In genomic region chr5:141096586-141096985, GRCh38 we compare ENCODE assay signal across 14 cellular contexts. TPM values are rescaled to one million over a fixed set of nuclear protein-coding genes. Genes with fewer than 3 reads are reported as not detected.
"Had no signal": no experiment of that assay in that cellular context is flagged by ENCODE, and none has a peak within 500 bp of the region (broad histone marks: within the 10 kb centered on the region; RNA-seq: fewer than 3 reads in every experiment).

No MANE protein-coding gene starts in this region.

RNA-seq across cellular contexts. Expression of gene PCDHB2, which starts 2.2 kb away (rescaled TPM):
- total RNA-seq: activated B cell treated with CpG ODN at 0.5 μM for 24 hours; activated CD4-positive, alpha-beta T cell treated with anti-CD3 and anti-CD28 coated beads for 36 hours; activated CD4-positive, alpha-beta T cell treated with anti-CD3 and anti-CD28 coated beads, Interleukin-2, amount 10 ng/mL, durations not matched to agents 24 days and 14 days; activated CD4-positive, alpha-beta T cell treated with anti-CD3 and anti-CD28 coated beads, Interleukin-2, amount 10 ng/mL, durations not matched to agents 7 days and 5 days; activated CD8-positive, alpha-beta memory T cell treated with anti-CD3 and anti-CD28 coated beads for 36 hours; activated CD8-positive, alpha-beta memory T cell treated with anti-CD3 and anti-CD28 coated beads, Interleukin-2, amount 10 ng/mL, durations not matched to agents 7 days and 5 days; activated CD8-positive, alpha-beta T cell treated with anti-CD3 and anti-CD28 coated beads for 36 hours; activated CD8-positive, alpha-beta T cell treated with anti-CD3 and anti-CD28 coated beads, Interleukin-2, amount 10 ng/mL, durations not matched to agents 7 days and 5 days; T-helper 1 cell treated with Interleukin-12 subunit alpha and Interleukin-12 subunit beta and Interleukin-4 antibody, amounts not matched to agents 30 ng/mL and 1 ng/mL, for 36 hours had no signal

RNA-seq across cellular contexts. Expression of gene PCDHB3, which starts 3.7 kb away (rescaled TPM):
- total RNA-seq: activated B cell treated with CpG ODN at 0.5 μM for 24 hours; activated CD4-positive, alpha-beta memory T cell treated with anti-CD3 and anti-CD28 coated beads for 36 hours; activated CD4-positive, alpha-beta memory T cell treated with anti-CD3 and anti-CD28 coated beads, Interleukin-2, amount 10 ng/mL, durations not matched to agents 7 days and 5 days; activated CD4-positive, alpha-beta T cell treated with anti-CD3 and anti-CD28 coated beads for 36 hours; activated CD4-positive, alpha-beta T cell treated with anti-CD3 and anti-CD28 coated beads, Interleukin-2, amount 10 ng/mL, durations not matched to agents 24 days and 14 days; activated CD4-positive, alpha-beta T cell treated with anti-CD3 and anti-CD28 coated beads, Interleukin-2, amount 10 ng/mL, durations not matched to agents 7 days and 5 days; activated CD8-positive, alpha-beta memory T cell treated with anti-CD3 and anti-CD28 coated beads for 36 hours; activated CD8-positive, alpha-beta memory T cell treated with anti-CD3 and anti-CD28 coated beads, Interleukin-2, amount 10 ng/mL, durations not matched to agents 7 days and 5 days; activated CD8-positive, alpha-beta T cell treated with anti-CD3 and anti-CD28 coated beads for 36 hours; activated CD8-positive, alpha-beta T cell treated with anti-CD3 and anti-CD28 coated beads, Interleukin-2, amount 10 ng/mL, durations not matched to agents 7 days and 5 days; T-helper 1 cell treated with Interleukin-12 subunit alpha and Interleukin-12 subunit beta and Interleukin-4 antibody, amounts not matched to agents 30 ng/mL and 1 ng/mL, for 36 hours; T-helper 17 cell; T-helper 2 cell treated with Interferon-gamma antibody and Interleukin-4, amounts not matched to agents 100 ng/mL and 5 ng/mL, for 36 hours had no signal

RNA-seq across cellular contexts. Expression of gene PCDHB4, which starts 25.0 kb away (rescaled TPM):
- total RNA-seq: activated B cell treated with CpG ODN at 0.5 μM for 24 hours; activated CD4-positive, alpha-beta memory T cell treated with anti-CD3 and anti-CD28 coated beads for 36 hours; activated CD4-positive, alpha-beta memory T cell treated with anti-CD3 and anti-CD28 coated beads, Interleukin-2, amount 10 ng/mL, durations not matched to agents 7 days and 5 days; activated CD4-positive, alpha-beta T cell treated with anti-CD3 and anti-CD28 coated beads for 36 hours; activated CD4-positive, alpha-beta T cell treated with anti-CD3 and anti-CD28 coated beads, Interleukin-2, amount 10 ng/mL, durations not matched to agents 24 days and 14 days; activated CD4-positive, alpha-beta T cell treated with anti-CD3 and anti-CD28 coated beads, Interleukin-2, amount 10 ng/mL, durations not matched to agents 7 days and 5 days; activated CD8-positive, alpha-beta memory T cell treated with anti-CD3 and anti-CD28 coated beads for 36 hours; activated CD8-positive, alpha-beta memory T cell treated with anti-CD3 and anti-CD28 coated beads, Interleukin-2, amount 10 ng/mL, durations not matched to agents 7 days and 5 days; activated CD8-positive, alpha-beta T cell treated with anti-CD3 and anti-CD28 coated beads for 36 hours; activated CD8-positive, alpha-beta T cell treated with anti-CD3 and anti-CD28 coated beads, Interleukin-2, amount 10 ng/mL, durations not matched to agents 7 days and 5 days; T-cell; T-helper 1 cell treated with Interleukin-12 subunit alpha and Interleukin-12 subunit beta and Interleukin-4 antibody, amounts not matched to agents 30 ng/mL and 1 ng/mL, for 36 hours; T-helper 17 cell; T-helper 2 cell treated with Interferon-gamma antibody and Interleukin-4, amounts not matched to agents 100 ng/mL and 5 ng/mL, for 36 hours had no signal

RNA-seq across cellular contexts. Expression of gene PCDHB5, which starts 38.4 kb away (rescaled TPM):
- total RNA-seq: activated B cell treated with CpG ODN at 0.5 μM for 24 hours; activated CD4-positive, alpha-beta memory T cell treated with anti-CD3 and anti-CD28 coated beads for 36 hours; activated CD4-positive, alpha-beta memory T cell treated with anti-CD3 and anti-CD28 coated beads, Interleukin-2, amount 10 ng/mL, durations not matched to agents 7 days and 5 days; activated CD4-positive, alpha-beta T cell treated with anti-CD3 and anti-CD28 coated beads for 36 hours; activated CD4-positive, alpha-beta T cell treated with anti-CD3 and anti-CD28 coated beads, Interleukin-2, amount 10 ng/mL, durations not matched to agents 24 days and 14 days; activated CD4-positive, alpha-beta T cell treated with anti-CD3 and anti-CD28 coated beads, Interleukin-2, amount 10 ng/mL, durations not matched to agents 7 days and 5 days; activated CD8-positive, alpha-beta memory T cell treated with anti-CD3 and anti-CD28 coated beads for 36 hours; activated CD8-positive, alpha-beta memory T cell treated with anti-CD3 and anti-CD28 coated beads, Interleukin-2, amount 10 ng/mL, durations not matched to agents 7 days and 5 days; activated CD8-positive, alpha-beta T cell treated with anti-CD3 and anti-CD28 coated beads for 36 hours; activated CD8-positive, alpha-beta T cell treated with anti-CD3 and anti-CD28 coated beads, Interleukin-2, amount 10 ng/mL, durations not matched to agents 7 days and 5 days; T-helper 1 cell treated with Interleukin-12 subunit alpha and Interleukin-12 subunit beta and Interleukin-4 antibody, amounts not matched to agents 30 ng/mL and 1 ng/mL, for 36 hours; T-helper 2 cell treated with Interferon-gamma antibody and Interleukin-4, amounts not matched to agents 100 ng/mL and 5 ng/mL, for 36 hours had no signal

RNA-seq across cellular contexts. Expression of gene PCDHB1, which starts 45.4 kb away (rescaled TPM):
- total RNA-seq: activated B cell treated with CpG ODN at 0.5 μM for 24 hours; activated CD4-positive, alpha-beta memory T cell treated with anti-CD3 and anti-CD28 coated beads for 36 hours; activated CD4-positive, alpha-beta memory T cell treated with anti-CD3 and anti-CD28 coated beads, Interleukin-2, amount 10 ng/mL, durations not matched to agents 7 days and 5 days; activated CD4-positive, alpha-beta T cell treated with anti-CD3 and anti-CD28 coated beads for 36 hours; activated CD4-positive, alpha-beta T cell treated with anti-CD3 and anti-CD28 coated beads, Interleukin-2, amount 10 ng/mL, durations not matched to agents 24 days and 14 days; activated CD4-positive, alpha-beta T cell treated with anti-CD3 and anti-CD28 coated beads, Interleukin-2, amount 10 ng/mL, durations not matched to agents 7 days and 5 days; activated CD8-positive, alpha-beta memory T cell treated with anti-CD3 and anti-CD28 coated beads for 36 hours; activated CD8-positive, alpha-beta memory T cell treated with anti-CD3 and anti-CD28 coated beads, Interleukin-2, amount 10 ng/mL, durations not matched to agents 7 days and 5 days; activated CD8-positive, alpha-beta T cell treated with anti-CD3 and anti-CD28 coated beads for 36 hours; activated CD8-positive, alpha-beta T cell treated with anti-CD3 and anti-CD28 coated beads, Interleukin-2, amount 10 ng/mL, durations not matched to agents 7 days and 5 days; T-cell; T-helper 1 cell treated with Interleukin-12 subunit alpha and Interleukin-12 subunit beta and Interleukin-4 antibody, amounts not matched to agents 30 ng/mL and 1 ng/mL, for 36 hours; T-helper 17 cell; T-helper 2 cell treated with Interferon-gamma antibody and Interleukin-4, amounts not matched to agents 100 ng/mL and 5 ng/mL, for 36 hours had no signal
